28 cellular contexts compared by ENCODE assay signal in the genomic region with DNA sequence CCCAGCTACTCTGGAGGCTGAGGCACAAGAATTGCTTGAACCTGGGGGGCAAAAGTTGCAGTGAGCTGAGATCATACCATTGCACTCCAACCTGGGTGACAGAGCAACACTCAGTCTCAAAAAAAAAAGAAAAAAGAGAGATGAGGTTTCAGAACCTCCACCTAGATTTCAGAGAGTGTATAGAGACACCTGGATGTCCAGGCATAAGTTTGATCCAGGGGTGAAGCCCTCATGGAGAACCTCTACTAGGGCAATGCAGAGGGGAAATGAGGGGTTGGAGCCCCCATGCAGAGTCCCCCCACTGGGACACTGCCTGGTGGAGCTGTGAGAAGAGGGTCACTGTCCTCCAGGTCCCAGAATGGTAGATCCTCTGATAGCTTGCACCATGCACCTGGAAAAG.
"Had no signal": no experiment of that assay in that cellular context is flagged by ENCODE, and none has a peak within 500 bp of the region (broad histone marks: within the 10 kb centered on the region; RNA-seq: fewer than 3 reads in every experiment).

No MANE protein-coding gene starts in this region.

- H2AFZ ChIP-seq: neural progenitor cell, parathyroid adenoma had no signal

- H3K79me2 ChIP-seq: parathyroid adenoma had no signal

- H3K27me3 Mint-ChIP-seq: progenitor cell of endocrine pancreas; stimulated activated memory B cell treated with anti-CD40 and anti-IgM and Interleukin-4, amounts not matched to agents 10 μg/mL and 1 μg/mL and 100 μg/mL, for 72 hours; stimulated activated naive CD8-positive, alpha-beta T cell treated with anti-CD3 and anti-CD28 coated beads, Interleukin-15, Interleukin-2, amounts not matched to agents 100 ng/mL and 50 ng/mL, for 24 hours had no signal

- H3K9me3 Mint-ChIP-seq: natural killer cell had no signal

- H3K27me3 ChIP-seq: neural progenitor cell, ovary, right lobe of liver, sigmoid colon, stomach, thyroid gland, tibial nerve, upper lobe of left lung, vagina had no signal

- H3K9me3 ChIP-seq: sigmoid colon, thoracic aorta, thyroid gland, tibial nerve, vagina had no signal

- H3K4me3 ChIP-seq: neural progenitor cell, ovary, psoas muscle, right lobe of liver, sigmoid colon, stomach, thoracic aorta, thyroid gland, tibial nerve, upper lobe of left lung, vagina had no signal

- H3K27ac Mint-ChIP-seq: natural killer cell; nephron; neural progenitor cell; progenitor cell of endocrine pancreas; stimulated activated memory B cell treated with anti-CD40 and anti-IgM and Interleukin-4, amounts not matched to agents 10 μg/mL and 1 μg/mL and 100 μg/mL, for 72 hours; stimulated activated naive CD8-positive, alpha-beta T cell treated with anti-CD3 and anti-CD28 coated beads, Interleukin-15, Interleukin-2, amounts not matched to agents 100 ng/mL and 50 ng/mL, for 24 hours had no signal

- H3K36me3 ChIP-seq: neural progenitor cell, ovary, right lobe of liver, sigmoid colon, stomach, thoracic aorta, thyroid gland, tibial nerve, upper lobe of left lung, vagina had no signal

- H3K4me1 ChIP-seq: neural progenitor cell, parathyroid adenoma, psoas muscle, right lobe of liver, sigmoid colon, stomach, thyroid gland, tibial nerve, upper lobe of left lung, vagina had no signal

- H3K36me3 Mint-ChIP-seq: natural killer cell; stimulated activated memory B cell treated with anti-CD40 and anti-IgM and Interleukin-4, amounts not matched to agents 10 μg/mL and 1 μg/mL and 100 μg/mL, for 72 hours had no signal

- H3K4me2 ChIP-seq: neural progenitor cell had no signal

- FAIRE-seq: small intestine, urothelium cell line had no signal

- H3K4me1 Mint-ChIP-seq: natural killer cell, nephron, neural progenitor cell had no signal

- H3K9ac ChIP-seq: neural progenitor cell, parathyroid adenoma had no signal

- H3K4me3 Mint-ChIP-seq: natural killer cell; nephron; neural progenitor cell; stimulated activated memory B cell treated with anti-CD40 and anti-IgM and Interleukin-4, amounts not matched to agents 10 μg/mL and 1 μg/mL and 100 μg/mL, for 72 hours; stimulated activated naive CD8-positive, alpha-beta T cell treated with anti-CD3 and anti-CD28 coated beads, Interleukin-15, Interleukin-2, amounts not matched to agents 100 ng/mL and 50 ng/mL, for 24 hours had no signal

- ATAC-seq: natural killer cell; psoas muscle; right cardiac atrium; right lobe of liver; stimulated activated memory B cell treated with anti-CD40 and anti-IgM and Interleukin-4, amounts not matched to agents 10 μg/mL and 1 μg/mL and 100 μg/mL, for 72 hours had no signal

- DNase-seq: natural killer cell; occipital lobe; ovary; posterior cingulate gyrus; psoas muscle; right cardiac atrium; right lobe of liver; sigmoid colon; small intestine; stimulated activated CD4-positive, alpha-beta T cell treated with anti-CD3 and anti-CD28 coated beads, Interleukin-1b, Interleukin-23, amount 100 ng/mL, for 48 hours; stimulated activated CD4-positive, alpha-beta T cell treated with anti-CD3 and anti-CD28 coated beads, Interleukin-4, amount 100 ng/mL, for 1 hour; stimulated activated CD4-positive, alpha-beta T cell treated with anti-CD3 and anti-CD28 coated beads, Interleukin-4, amount 100 ng/mL, for 4 hours; stimulated activated CD8-positive, alpha-beta memory T cell treated with anti-CD3 and anti-CD28 coated beads, Interleukin-4, amount 100 ng/mL, for 48 hours; stimulated activated naive CD4-positive, alpha-beta T cell treated with Interleukin-2 at 50 U/mL for 16 hours; stomach; thyroid gland; trophoblast cell; upper lobe of left lung had no signal

- H3K27ac ChIP-seq: neural progenitor cell, ovary, parathyroid adenoma, psoas muscle, right lobe of liver, sigmoid colon, stomach, thoracic aorta, thyroid gland, tibial nerve, upper lobe of left lung, vagina had no signal
